Comparison of ENCODE assay signal across 18 cellular contexts in the genomic region with DNA sequence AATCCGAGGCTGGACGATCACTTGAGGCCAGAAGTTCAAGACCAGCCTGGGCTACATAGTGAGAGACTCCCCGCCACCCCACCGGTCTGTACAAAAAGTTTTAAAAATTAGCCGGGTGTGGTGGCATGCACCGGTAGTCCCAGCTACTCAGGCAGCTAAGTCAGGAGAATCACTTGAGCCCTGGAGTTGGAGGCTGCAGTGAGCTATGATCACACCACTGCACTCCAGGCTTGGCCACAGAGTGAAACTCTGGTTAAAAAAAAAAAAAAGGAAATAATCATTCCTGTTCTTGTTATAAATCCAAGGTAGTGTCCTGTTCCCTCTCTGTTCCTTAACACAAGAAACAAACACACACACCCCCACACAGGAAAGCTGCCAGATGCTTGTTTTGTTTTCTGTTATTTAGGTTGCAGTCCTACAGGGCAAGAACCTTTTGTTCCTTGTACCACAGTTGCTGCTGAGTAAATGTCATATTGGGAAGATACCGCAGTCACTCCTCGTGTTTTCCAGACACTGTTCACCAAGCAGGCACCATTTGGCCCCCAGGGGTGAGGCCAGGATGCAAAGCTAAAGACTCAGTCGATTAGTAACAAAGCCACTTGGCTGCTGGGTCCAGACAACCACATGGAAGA. TPM values are rescaled to one million over a fixed set of nuclear protein-coding genes. Genes with fewer than 3 reads are reported as not detected.
DNase-seq lines count a peak whose midpoint lies in the region; ATAC-seq, FAIRE-seq and TF ChIP-seq lines count a peak whose summit lies in the region.
"Had no signal": no experiment of that assay in that cellular context is flagged by ENCODE, and none has a peak within 500 bp of the region (broad histone marks: within the 10 kb centered on the region; RNA-seq: fewer than 3 reads in every experiment).

No MANE protein-coding gene starts in this region.

- H3K4me2 ChIP-seq in mammary epithelial cell (ENCODE audit: insufficient read depth, low read depth, low read length) (no peak overlapping the region), endothelial cell of umbilical vein (ENCODE audit: insufficient read depth, low read length) (no peak overlapping the region)

- no peak for TF ChIP-seq POLR2A in endothelial cell of umbilical vein (IDR thresholded peaks at IDR 0.05; ENCODE audit: low read depth, low read length)
- TF ChIP-seq POLR2A in right lobe of liver (IDR thresholded peaks at IDR 0.05): no peak

- no peak overlapping the region for H3K27ac Mint-ChIP-seq in MCF 10A (ENCODE audit: low read depth, unreplicated experiment)
- H3K27ac Mint-ChIP-seq: activated naive CD4-positive, alpha-beta T cell treated with anti-CD3 and anti-CD28 coated beads, Interleukin-2, amount 50 U/mL, for 24 hours had no signal

- in situ Hi-C loops in mammary epithelial cell (cut with MboI; ENCODE audit: low sequenced_read_pairs in 2 of 2): no loop called here
- in situ Hi-C loops in GM13976 (cut with MboI; ENCODE audit: low sequenced_read_pairs, unreplicated experiment): no loop called here

- H3K27ac ChIP-seq in mammary epithelial cell (ENCODE audit: insufficient read depth, low read depth, low read length) (no peak overlapping the region), endothelial cell of umbilical vein (ENCODE audit: insufficient read depth, low read depth, low read length) (no peak overlapping the region), right lobe of liver (peak overlapping the region in 2 of 3 donors; percentile 31 to 71)

- no peak overlapping the region for H3K4me3 Mint-ChIP-seq in MCF 10A (ENCODE audit: unreplicated experiment)

- peaks cover 26% of the 10 kb centered on the region for H3K36me3 Mint-ChIP-seq in MCF 10A (ENCODE audit: insufficient read depth, unreplicated experiment)

- WGBS in mammary epithelial cell (ENCODE audit: low coverage, missing lambda C conversion rate): 99% methylated on average over 8 of the region's 9 CpGs
- WGBS in right lobe of liver (ENCODE audit: insufficient coverage, low coverage, low lambda C conversion rate, missing lambda C conversion rate): 45% methylated on average over 5 of the region's 9 CpGs

- H3K27me3 Mint-ChIP-seq in MCF 10A (ENCODE audit: insufficient read depth, unreplicated experiment): no peaks in the 10 kb centered on the region

- peaks cover 3% of the 10 kb centered on the region for H3K4me1 ChIP-seq in mammary epithelial cell (ENCODE audit: insufficient read depth, low read length)
- peaks cover 5% of the 10 kb centered on the region for H3K4me1 ChIP-seq in endothelial cell of umbilical vein (ENCODE audit: control insufficient read depth, extremely low read depth, insufficient read depth, low read length)
- H3K4me1 ChIP-seq in right lobe of liver: peaks cover 0 to 14% (median 2%) of the 10 kb centered on the region in 4 donors

- no peaks in the 10 kb centered on the region for H3K79me2 ChIP-seq in mammary epithelial cell (ENCODE audit: insufficient read depth, low read length)
- H3K79me2 ChIP-seq in endothelial cell of umbilical vein (ENCODE audit: control insufficient read depth, insufficient read depth, low read length): no peaks in the 10 kb centered on the region

- H3K4me3 ChIP-seq in mammary epithelial cell (replicated peaks in 1 of 3; ENCODE audit: insufficient read depth in 1 of 3, low read depth in 2 of 3, low read length in 3 of 3) (no peak overlapping the region), endothelial cell of umbilical vein (replicated peaks in 1 of 3; ENCODE audit: insufficient read depth in 1 of 3, low read depth in 1 of 3, low read length in 3 of 3) (no peak overlapping the region), right lobe of liver (no peak overlapping the region)

- no TSS peak for BruUV-seq in MCF 10A (replicated peaks; lab: Mats Ljungman, UMichigan)
- no TSS peak for BruUV-seq in mammary epithelial cell (replicated peaks; lab: Mats Ljungman, UMichigan)
- BruUV-seq in endothelial cell of umbilical vein (replicated peaks; lab: Mats Ljungman, UMichigan): no TSS peak

- H3K9me1 ChIP-seq in endothelial cell of umbilical vein (replicated peaks; ENCODE audit: control insufficient read depth, extremely low read depth, insufficient read depth, low read length): no peaks in the 10 kb centered on the region

- H3K36me3 ChIP-seq in mammary epithelial cell (ENCODE audit: insufficient read depth, low read length): peaks cover 5% of the 10 kb centered on the region
- H3K36me3 ChIP-seq in endothelial cell of umbilical vein (ENCODE audit: control insufficient read depth in 2 of 2, extremely low read depth in 1 of 2, insufficient read depth in 2 of 2, low read length in 2 of 2): no peaks in the 10 kb centered on the region
- no peaks in the 10 kb centered on the region for H3K36me3 ChIP-seq in right lobe of liver

- CTCF ChIA-PET in MCF 10A (lab: Yijun Ruan, JAX): interaction anchor here (0.6 to 1.2 kb wide), 4 partner anchors 11 to 491 kb away, joined by 3 read pairs; no protein-coding TSS in a partner anchor
- CTCF ChIA-PET in mammary epithelial cell (lab: Charles Lee; ENCODE audit: low non-redundant PET): no interaction called here
- CTCF ChIA-PET in endothelial cell of umbilical vein (lab: Charles Lee): interaction anchor here (1.0 to 3.6 kb wide), 3 partner anchors 13 to 79 kb away, joined by 3 to 19 read pairs (median 4); no protein-coding TSS in a partner anchor

- peak; percentile 31 for FAIRE-seq in endothelial cell of umbilical vein (lab: Jason Lieb, UNC)
- FAIRE-seq: colon, H54 had no signal

- DNase-seq in MCF 10A (ENCODE audit: unreplicated experiment) (peak; percentile 78), mammary epithelial cell (no peak), endothelial cell of umbilical vein (ENCODE audit: low read depth, low spot score) (peak; percentile 5), right lobe of liver (peak in 1 of 3 donors; percentile 62), GM13976 (ENCODE audit: low spot score) (no peak), midbrain (lab: John Stamatoyannopoulos, UW) (no peak)
- DNase-seq: 8988T; COR-L47; NCI-H1436 treated with DMSO at 0.1 percent for 48 hours; OCI-M1; stimulated activated CD4-positive, alpha-beta T cell treated with anti-CD3 and anti-CD28 coated beads, Interleukin-1b, Interleukin-23, amount 100 ng/mL, for 48 hours had no signal

- TF ChIP-seq CTCF in MCF 10A (IDR thresholded peaks at IDR 0.05; ENCODE audit: unreplicated experiment) (no peak), mammary epithelial cell (conservative IDR thresholded peaks at IDR 0.05 in 1 of 2, IDR thresholded peaks at IDR 0.05 in 1 of 2; ENCODE audit: extremely low read depth in 1 of 2, insufficient read depth in 1 of 2, low read depth in 1 of 2, low read length in 2 of 2) (no peak), endothelial cell of umbilical vein (IDR thresholded peaks at IDR 0.05; ENCODE audit: extremely low read depth in 1 of 2, insufficient read depth in 1 of 2, low read depth in 1 of 2, low read length in 2 of 2) (no peak), right lobe of liver (IDR thresholded peaks at IDR 0.05) (no peak), GM13976 (IDR thresholded peaks at IDR 0.05; ENCODE audit: borderline replicate concordance, control extremely low read depth, extremely low read depth, insufficient read depth, missing control alignments) (no peak)

- no peaks in the 10 kb centered on the region for H3K4me1 Mint-ChIP-seq in MCF 10A (ENCODE audit: insufficient read depth, unreplicated experiment)
- H3K4me1 Mint-ChIP-seq: activated naive CD4-positive, alpha-beta T cell treated with anti-CD3 and anti-CD28 coated beads, Interleukin-2, amount 50 U/mL, for 24 hours had no signal

- H3K9ac ChIP-seq in mammary epithelial cell (ENCODE audit: insufficient read depth, low read length) (no peak overlapping the region), endothelial cell of umbilical vein (replicated peaks; ENCODE audit: extremely low read depth, insufficient read depth, low read length) (no peak overlapping the region)

- no peaks in the 10 kb centered on the region for H3K9me3 Mint-ChIP-seq in MCF 10A (ENCODE audit: unreplicated experiment)
- H3K9me3 Mint-ChIP-seq: activated naive CD4-positive, alpha-beta T cell treated with anti-CD3 and anti-CD28 coated beads, Interleukin-2, amount 50 U/mL, for 24 hours had no signal

- H2AFZ ChIP-seq in mammary epithelial cell (ENCODE audit: low read depth, low read length): no peak overlapping the region
- H2AFZ ChIP-seq in endothelial cell of umbilical vein (ENCODE audit: low read depth, low read length): no peak overlapping the region

- H3K27me3 ChIP-seq in mammary epithelial cell (ENCODE audit: insufficient read depth, low read length): no peaks in the 10 kb centered on the region
- no peaks in the 10 kb centered on the region for H3K27me3 ChIP-seq in endothelial cell of umbilical vein (ENCODE audit: control insufficient read depth in 2 of 2, insufficient read depth in 2 of 2, low read length in 2 of 2)
- no peaks in the 10 kb centered on the region for H3K27me3 ChIP-seq in right lobe of liver

- ATAC-seq in right lobe of liver (peak; percentile 59 to 85 (median 66)), GM19324 (IDR thresholded peaks at IDR 0.05; ENCODE audit: low FRiP score, unreplicated experiment) (no peak)
- ATAC-seq in activated CD4-positive, CD25-positive, alpha-beta regulatory T cell treated with anti-CD3 and anti-CD28 coated beads, Interleukin-2, amount 50 U/mL, for 24 hours: no peak

- intact Hi-C loops in MCF 10A (cut with micrococcal nuclease): no loop called here
- intact Hi-C loops in mammary epithelial cell (cut with micrococcal nuclease): no loop called here
- intact Hi-C loops in endothelial cell of umbilical vein (cut with micrococcal nuclease): loop anchor here (1.0 kb wide), 1 partner anchor 80 kb away; no protein-coding TSS in a partner anchor
- intact Hi-C loops in right lobe of liver (cut with DNase I): no loop called here

- POLR2A ChIA-PET in MCF 10A (lab: Yijun Ruan, JAX): interaction anchor here (0.7 to 1.2 kb wide), 4 partner anchors 8 to 33 kb away, joined by 3 to 4 read pairs (median 3); a partner anchor contains a TSS
- POLR2A ChIA-PET in endothelial cell of umbilical vein (lab: Charles Lee): no interaction called here

- dilution Hi-C loops in mammary epithelial cell (cut with HindIII; ENCODE audit: low sequenced_read_pairs) (no loop called here), endothelial cell of umbilical vein (cut with MboI; ENCODE audit: extremely low pct_ligation_motif_present, low sequenced_read_pairs) (no loop called here)

- no peaks in the 10 kb centered on the region for H4K20me1 ChIP-seq in mammary epithelial cell (ENCODE audit: insufficient read depth, low read length)
- no peaks in the 10 kb centered on the region for H4K20me1 ChIP-seq in endothelial cell of umbilical vein (replicated peaks; ENCODE audit: control insufficient read depth, extremely low read depth, insufficient read depth, low read length)

- H3K9me3 ChIP-seq in mammary epithelial cell (replicated peaks; ENCODE audit: insufficient read depth, low read length): no peaks in the 10 kb centered on the region
- no peaks in the 10 kb centered on the region for H3K9me3 ChIP-seq in endothelial cell of umbilical vein (replicated peaks; ENCODE audit: control insufficient read depth, insufficient read depth, low read length)
- no peaks in the 10 kb centered on the region for H3K9me3 ChIP-seq in right lobe of liver

RNA-seq across cellular contexts. Expression of a gene that starts 28.9 kb away (rescaled TPM):
- total RNA-seq in MCF 10A (2022): not detected in 2 replicates
- total RNA-seq in mammary epithelial cell: not detected
- not detected for polyA plus RNA-seq in mammary epithelial cell
- not detected for polyA minus RNA-seq in mammary epithelial cell
- not detected in 2 replicates for total RNA-seq in endothelial cell of umbilical vein
- polyA plus RNA-seq in endothelial cell of umbilical vein: not detected in 2 replicates
- polyA plus RNA-seq in endothelial cell of umbilical vein (2011; cell fraction: cytosol; rRNA removed): not detected in 2 replicates
- polyA plus RNA-seq in endothelial cell of umbilical vein (2011; cell fraction: nucleus; rRNA removed): not detected in 2 replicates
- polyA plus RNA-seq in endothelial cell of umbilical vein (2012): not detected in 2 replicates
- polyA minus RNA-seq in endothelial cell of umbilical vein: not detected in 2 replicates
- not detected for polyA minus RNA-seq in endothelial cell of umbilical vein (2011; cell fraction: cytosol; rRNA and poly(A)+ RNA removed)
- not detected in 2 replicates for polyA minus RNA-seq in endothelial cell of umbilical vein (2011; cell fraction: nucleus; rRNA and poly(A)+ RNA removed)
- under 1 TPM in 1 of 6 experiments, not detected in 5; 0.42 TPM for total RNA-seq in right lobe of liver
- total RNA-seq: fibroblast of lung, NCI-H460 had no signal
- polyA plus RNA-seq: fibroblast of lung had no signal

RNA-seq across cellular contexts. Expression of a gene that starts 33.0 kb away (rescaled TPM):
- 101 and 175 TPM in 2 replicates for total RNA-seq in MCF 10A (2022)
- total RNA-seq in mammary epithelial cell: 100 to 1,000 TPM; 258 to 274 TPM
- polyA plus RNA-seq in mammary epithelial cell: 504 TPM
- polyA minus RNA-seq in mammary epithelial cell: 615 TPM
- total RNA-seq in endothelial cell of umbilical vein: 94.7 and 101 TPM in 2 replicates
- polyA plus RNA-seq in endothelial cell of umbilical vein: 150 and 168 TPM in 2 replicates
- polyA plus RNA-seq in endothelial cell of umbilical vein (2011; cell fraction: cytosol; rRNA removed): 133 and 134 TPM in 2 replicates
- 74.0 and 82.1 TPM in 2 replicates for polyA plus RNA-seq in endothelial cell of umbilical vein (2011; cell fraction: nucleus; rRNA removed)
- polyA plus RNA-seq in endothelial cell of umbilical vein (2012): 125 and 158 TPM in 2 replicates
- polyA minus RNA-seq in endothelial cell of umbilical vein: 194 and 239 TPM in 2 replicates
- 245 TPM for polyA minus RNA-seq in endothelial cell of umbilical vein (2011; cell fraction: cytosol; rRNA and poly(A)+ RNA removed)
- polyA minus RNA-seq in endothelial cell of umbilical vein (2011; cell fraction: nucleus; rRNA and poly(A)+ RNA removed): 26.6 and 31.0 TPM in 2 replicates
- total RNA-seq in right lobe of liver: 100 to 1,000 TPM in 5 of 6 experiments, 10 to 100 TPM in 1; 66.5 to 142 (median 111) TPM

Comparison
In these comparisons a context has a peak if more than half of its experiments do, and no peak if none do; other contexts are left out.
1. DNase-seq: peak in MCF 10A (single experiment) and endothelial cell of umbilical vein (single experiment); none in mammary epithelial cell (single experiment), GM13976 (single experiment) and midbrain (single experiment).
2. H3K27ac ChIP-seq: peak in right lobe of liver (2 of 3); none in mammary epithelial cell (single experiment) and endothelial cell of umbilical vein (single experiment).
3. ATAC-seq: peak in right lobe of liver (4 of 4); none in activated CD4-positive, CD25-positive, alpha-beta regulatory T cell treated with anti-CD3 and anti-CD28 coated beads, Interleukin-2, amount 50 U/mL, for 24 hours (0 of 2) and GM19324 (single experiment).